In the genomic region with DNA sequence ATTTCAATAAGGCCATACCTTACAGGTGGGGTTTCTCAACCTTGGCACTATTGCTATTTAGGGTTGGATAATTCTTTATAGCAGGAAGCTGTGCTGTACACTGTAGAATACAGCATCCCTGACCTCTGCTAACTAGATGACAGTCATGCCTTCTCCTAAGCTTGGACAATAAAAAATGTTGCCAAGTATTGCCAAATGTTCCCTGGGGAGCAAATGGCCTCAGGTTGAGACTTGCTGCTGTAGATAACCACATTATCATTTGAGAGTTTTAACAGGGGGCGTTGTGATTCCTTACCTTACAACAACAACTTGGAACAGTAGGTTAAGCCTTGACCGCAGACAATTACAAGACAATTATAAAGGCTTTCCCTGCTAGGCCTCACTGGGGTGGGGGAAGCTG, we compare ENCODE assay signal across 9 cellular contexts.
"Had no signal": no experiment of that assay in that cellular context is flagged by ENCODE, and none has a peak within 500 bp of the region (broad histone marks: within the 10 kb centered on the region; RNA-seq: fewer than 3 reads in every experiment).

No MANE protein-coding gene starts in this region.

- H3K9ac ChIP-seq: GM23248 had no signal

- DNase-seq: GM23248, GOT3, H7, HFFc6 had no signal

- H3K27ac ChIP-seq: GM23248, HL-60 had no signal

- H3K4me1 ChIP-seq: HAP-1 had no signal

- ATAC-seq: HCT116, HepG2, K562 had no signal

- H3K4me3 ChIP-seq: GM23248, HAP-1, K562 had no signal

- H2AFZ ChIP-seq: GM23248 had no signal

- H3K36me3 ChIP-seq: HAP-1 had no signal

- FAIRE-seq: HepG2, K562 had no signal

- H3K9me3 ChIP-seq: HAP-1 had no signal
